In genomic region chr14:50948205-50948604, GRCh38 we compare ENCODE assay signal across 20 cellular contexts. TPM values are rescaled to one million over a fixed set of nuclear protein-coding genes. Genes with fewer than 3 reads are reported as not detected.
DNase-seq lines count a peak whose midpoint lies in the region; ATAC-seq, FAIRE-seq and TF ChIP-seq lines count a peak whose summit lies in the region.
"Had no signal": no experiment of that assay in that cellular context is flagged by ENCODE, and none has a peak within 500 bp of the region (broad histone marks: within the 10 kb centered on the region; RNA-seq: fewer than 3 reads in every experiment).

No MANE protein-coding gene starts in this region.

- peaks cover 14% of the 10 kb centered on the region for H3K4me1 ChIP-seq in PC-3 (ENCODE audit: insufficient read depth, low read length)
- H3K4me1 ChIP-seq in K562 (replicated peaks in 1 of 2; ENCODE audit: control insufficient read depth in 2 of 2, insufficient read depth in 2 of 2, low read length in 2 of 2): peaks cover 0 to 16% of the 10 kb centered on the region in 2 experiments; a peak in 3 of 5 replicates
- peaks cover 52 to 66% of the 10 kb centered on the region in 2 experiments for H3K4me1 ChIP-seq in neutrophil (ENCODE audit: control insufficient read depth in 1 of 2, insufficient read depth in 1 of 2, low read depth in 1 of 2, low read length in 1 of 2)
- H3K4me1 ChIP-seq: Caco-2 had no signal

- no peaks in the 10 kb centered on the region for H3K9me3 ChIP-seq in PC-3 (ENCODE audit: low read length)
- H3K9me3 ChIP-seq in K562 (replicated peaks; ENCODE audit: control insufficient read depth, insufficient read depth, low read depth, low read length): no peaks in the 10 kb centered on the region
- no peaks in the 10 kb centered on the region for H3K9me3 ChIP-seq in neutrophil
- H3K9me3 ChIP-seq: Caco-2 had no signal

- no peak for ATAC-seq in PC-3
- ATAC-seq in K562: no peak
- no peak for ATAC-seq in GM18909 (IDR thresholded peaks at IDR 0.05; ENCODE audit: poor library complexity, unreplicated experiment)
- ATAC-seq: CD8-positive, alpha-beta T cell had no signal

- no peak for TF ChIP-seq POLR2A in K562 (conservative IDR thresholded peaks at IDR 0.05)

- BruUV-seq in PC-3 (replicated peaks; lab: Mats Ljungman, UMichigan) (no TSS peak), K562 (replicated peaks; lab: Mats Ljungman, UMichigan) (no TSS peak)

- H3K27ac ChIP-seq in PC-3 (ENCODE audit: low read length) (no peak overlapping the region), K562 (ENCODE audit: extremely low read depth, low read depth, low read length) (no peak overlapping the region), neutrophil (peak overlapping the region; percentile 49)
- H3K27ac ChIP-seq: BLaER1, C4-2B, GM23248 had no signal

- H3K4me3 ChIP-seq in PC-3 (ENCODE audit: low read length): no peak overlapping the region
- no peak overlapping the region for H3K4me3 ChIP-seq in K562
- no peak overlapping the region for H3K4me3 ChIP-seq in neutrophil (ENCODE audit: low read depth in 1 of 2, low read length in 1 of 2)
- H3K4me3 ChIP-seq: BLaER1, GM23248 had no signal

- intact Hi-C loops in PC-3 (cut with micrococcal nuclease) (loop anchor here (10.0 kb wide), 1 partner anchor 707 kb away; the partner anchor contains the start of gene FRMD6), K562 (cut with micrococcal nuclease) (no loop called here)

- H3K36me3 ChIP-seq in PC-3 (ENCODE audit: low read depth, low read length): no peaks in the 10 kb centered on the region
- H3K36me3 ChIP-seq in K562 (ENCODE audit: control insufficient read depth, insufficient read depth, low read length): no peaks in the 10 kb centered on the region; the same call in 2 of the 3 replicates
- no peaks in the 10 kb centered on the region for H3K36me3 ChIP-seq in neutrophil
- H3K36me3 ChIP-seq: BLaER1 had no signal

- no peaks in the 10 kb centered on the region for H3K9me1 ChIP-seq in K562 (ENCODE audit: control insufficient read depth, insufficient read depth, low read length)

- H3K79me2 ChIP-seq in PC-3 (ENCODE audit: low read length) (peaks cover 10% of the 10 kb centered on the region), K562 (ENCODE audit: control insufficient read depth, insufficient read depth, low read length) (peaks cover 8% of the 10 kb centered on the region; the same call in 2 of the 3 replicates)

- TF ChIP-seq RAD21 in K562 (CRISPR knock-in tag; conservative IDR thresholded peaks at IDR 0.05 in 1 of 2, IDR thresholded peaks at IDR 0.05 in 1 of 2): no peak

- H3K9ac ChIP-seq in PC-3 (ENCODE audit: low read length) (no peak overlapping the region), K562 (ENCODE audit: insufficient read depth in 1 of 2, low read depth in 2 of 2, low read length in 2 of 2) (no peak overlapping the region)
- H3K9ac ChIP-seq: BLaER1, GM23248 had no signal

- FAIRE-seq in K562 (lab: Jason Lieb, UNC): no peak
- FAIRE-seq: A204.1, G401.6, GM12892, H1 had no signal

- no peak overlapping the region for H3K4me2 ChIP-seq in PC-3 (ENCODE audit: low read length)
- no peak overlapping the region for H3K4me2 ChIP-seq in K562 (ENCODE audit: insufficient read depth, low read length)
- H3K4me2 ChIP-seq: BLaER1 had no signal

- TF ChIP-seq CTCF in PC-3 (conservative IDR thresholded peaks at IDR 0.05; ENCODE audit: low read depth, low read length) (no peak), K562 (IDR thresholded peaks at IDR 0.05 in 2 of 3, conservative IDR thresholded peaks at IDR 0.05 in 1 of 3; ENCODE audit: insufficient read depth in 2 of 3, low read depth in 1 of 3, low read length in 3 of 3) (no peak), neutrophil (IDR thresholded peaks at IDR 0.05) (no peak), nephron progenitor cell (IDR thresholded peaks at IDR 0.05) (no peak)

- CTCF ChIA-PET in PC-3 (lab: Charles Lee): no interaction called here
- CTCF ChIA-PET in K562 (lab: Yijun Ruan, JAX; ENCODE audit: low intra/inter-chr PET ratio): no interaction called here

- H3K4me1 Mint-ChIP-seq in nephron progenitor cell: peaks cover 34% of the 10 kb centered on the region

- POLR2A ChIA-PET in PC-3 (lab: Charles Lee; ENCODE audit: unreplicated experiment): interaction anchor here (0.9 kb wide), 1 partner anchor 88 kb away, joined by 4 read pairs; no protein-coding TSS in a partner anchor
- POLR2A ChIA-PET in K562 (lab: Yijun Ruan, JAX): interaction anchor here (0.8 kb wide), 1 partner anchor 10 kb away, joined by 4 read pairs; no protein-coding TSS in a partner anchor

- H3K27me3 ChIP-seq in PC-3 (ENCODE audit: low read length) (no peaks in the 10 kb centered on the region), K562 (ENCODE audit: control insufficient read depth in 2 of 2, insufficient read depth in 2 of 2, low read length in 2 of 2) (no peaks in the 10 kb centered on the region), neutrophil (no peaks in the 10 kb centered on the region)

- TF ChIP-seq EP300 in K562 (IDR thresholded peaks at IDR 0.05; ENCODE audit: low read length): no peak

- H4K20me1 ChIP-seq in PC-3 (ENCODE audit: low read length) (no peaks in the 10 kb centered on the region), K562 (replicated peaks; ENCODE audit: control insufficient read depth, insufficient read depth, low read length) (no peaks in the 10 kb centered on the region)
- H4K20me1 ChIP-seq: BLaER1 had no signal

- H3K27ac Mint-ChIP-seq in nephron progenitor cell: no peak overlapping the region
- H3K27ac Mint-ChIP-seq: B cell; CD4-positive, CD25-positive, alpha-beta regulatory T cell; CD8-positive, alpha-beta T cell had no signal

- in situ Hi-C loops in K562 (cut with MboI): no loop called here

- peaks cover 7% of the 10 kb centered on the region for H3K27me3 Mint-ChIP-seq in nephron progenitor cell (ENCODE audit: low read depth, poor library complexity)

- H3K4me3 Mint-ChIP-seq in nephron progenitor cell: no peak overlapping the region
- H3K4me3 Mint-ChIP-seq: B cell; CD4-positive, CD25-positive, alpha-beta regulatory T cell; CD8-positive, alpha-beta T cell had no signal

- H2AFZ ChIP-seq in PC-3 (ENCODE audit: low read length) (peak overlapping the region; percentile 82; the same call in 1 of the 2 replicates), K562 (ENCODE audit: low read depth, low read length) (no peak overlapping the region)

- no peaks in the 10 kb centered on the region for H3K9me2 ChIP-seq in PC-3 (replicated peaks; ENCODE audit: low read length)

- H3K9me3 Mint-ChIP-seq in nephron progenitor cell: peaks cover 6% of the 10 kb centered on the region
- H3K9me3 Mint-ChIP-seq: CD8-positive, alpha-beta T cell had no signal

- no peaks in the 10 kb centered on the region for H3K36me3 Mint-ChIP-seq in nephron progenitor cell (ENCODE audit: low read depth)
- H3K36me3 Mint-ChIP-seq: CD4-positive, CD25-positive, alpha-beta regulatory T cell; CD8-positive, alpha-beta T cell had no signal

- no peak for DNase-seq in PC-3
- no peak for DNase-seq in K562 (ENCODE audit: extremely low read depth in 1 of 4, low spot score in 3 of 4)
- DNase-seq in NCI-H146 (lab: John Stamatoyannopoulos, UW): no peak
- no peak for DNase-seq in nephron progenitor cell
- DNase-seq: Caco-2; CD4-positive, CD25-positive, alpha-beta regulatory T cell; CD8-positive, alpha-beta T cell; DND-41; H7; HCEC 1CT had no signal

- no peaks in the 10 kb centered on the region for H3F3A ChIP-seq in PC-3 (ENCODE audit: low read length, unreplicated experiment)

- 39% methylated on average over 2 of the region's 2 CpGs for WGBS in K562 (ENCODE audit: insufficient coverage, low coverage, missing lambda C conversion rate)

TF ChIP-seq in K562, 482 proteins besides CTCF, POLR2A, EP300 and RAD21:
- no peak for TF ChIP-seq CCAR2 (IDR thresholded peaks at IDR 0.05; ENCODE audit: low read depth, low read length)
- TF ChIP-seq PHF20 (IDR thresholded peaks at IDR 0.05; ENCODE audit: partially characterized antibody): no peak
- peak; percentile 36; the same call in 1 of the 2 replicates for TF ChIP-seq BCOR (IDR thresholded peaks at IDR 0.05)
- no peak for TF ChIP-seq RBM14 (IDR thresholded peaks at IDR 0.05; ENCODE audit: borderline replicate concordance, insufficient read depth, low read depth, low read length)
- TF ChIP-seq RBM25 (IDR thresholded peaks at IDR 0.05; ENCODE audit: low read depth, low read length, severe bottlenecking): peak; percentile 73
- TF ChIP-seq TRIM28 (IDR thresholded peaks at IDR 0.05): no peak
TF ChIP-seq in K562: peak in this region for 2.

RNA-seq across cellular contexts. Expression of gene PYGL, which starts 3.9 kb away (rescaled TPM):
- total RNA-seq in PC-3 (2014; rRNA removed): 163 and 174 TPM in 2 replicates
- 15.7 and 21.8 TPM in 2 replicates for total RNA-seq in K562 (2011; cell fraction: chromatin; rRNA removed; ENCODE audit: low replicate concordance)
- total RNA-seq in K562 (2011; cell fraction: nucleolus; rRNA removed): 7.1 and 10.3 TPM in 2 replicates
- total RNA-seq in K562 (2011; cell fraction: nucleoplasm; rRNA removed): 12.4 and 12.5 TPM in 2 replicates
- 14.6 and 14.8 TPM in 2 replicates for total RNA-seq in K562 (2014; rRNA removed)
- total RNA-seq in K562 (2014; rRNA removed; fragmentation: Illumina TruSeq; extraction: Trizol): 13.1 and 14.3 TPM in 2 replicates
- total RNA-seq in K562 (2015; rRNA removed; fragmentation: Illumina TruSeq; extraction: Trizol): 17.9 and 20.4 TPM in 2 replicates
- 9.4 and 10.8 TPM in 2 replicates for total RNA-seq in K562 (2021)
- 14.6 and 23.8 TPM in 2 replicates for polyA plus RNA-seq in K562 (2011; rRNA removed)
- 11.1 and 17.4 TPM in 2 replicates for polyA plus RNA-seq in K562 (2011; cell fraction: cytosol; rRNA removed)
- polyA plus RNA-seq in K562 (2011; cell fraction: nucleus; rRNA removed): 19.7 and 23.8 TPM in 2 replicates
- polyA plus RNA-seq in K562 (2012): 16.1 and 49.9 TPM in 2 replicates
- 12.8 and 13.8 TPM in 2 replicates for polyA plus RNA-seq in K562 (2014; fragmentation: Illumina TruSeq; extraction: Trizol)
- polyA plus RNA-seq in K562 (2014; fragmentation: Nextera tagmentation; extraction: Ambion mirVana): 1 to 10 TPM; 3.5 to 6.6 TPM
- 10.4 and 19.3 TPM in 2 replicates for polyA plus RNA-seq in K562 (2014; rRNA removed)
- 14.9 and 30.1 TPM in 2 replicates for polyA minus RNA-seq in K562 (2011; rRNA and poly(A)+ RNA removed)
- 9.3 and 16.9 TPM in 2 replicates for polyA minus RNA-seq in K562 (2011; cell fraction: cytosol; rRNA and poly(A)+ RNA removed)
- 11.6 and 18.1 TPM in 2 replicates for polyA minus RNA-seq in K562 (2011; cell fraction: nucleus; rRNA and poly(A)+ RNA removed)
